Comparison of ENCODE assay signal across 11 cellular contexts in genomic region chr21:33360281-33360680, GRCh38. TPM values are rescaled to one million over a fixed set of nuclear protein-coding genes. Genes with fewer than 3 reads are reported as not detected.
DNase-seq lines count a peak whose midpoint lies in the region; ATAC-seq and TF ChIP-seq lines count a peak whose summit lies in the region.
"Had no signal": no experiment of that assay in that cellular context is flagged by ENCODE, and none has a peak within 500 bp of the region (broad histone marks: within the 10 kb centered on the region; RNA-seq: fewer than 3 reads in every experiment).

No MANE protein-coding gene starts in this region.

- no peaks in the 10 kb centered on the region for H3K79me2 ChIP-seq in mesendoderm (ENCODE audit: control insufficient read depth, insufficient read depth, low read length)

- peaks cover 14% of the 10 kb centered on the region for H3K36me3 Mint-ChIP-seq in Caco-2 (ENCODE audit: insufficient read depth, unreplicated experiment)
- no peaks in the 10 kb centered on the region for H3K36me3 Mint-ChIP-seq in T-helper 17 cell (ENCODE audit: low read depth)
- peaks cover 8 to 20% of the 10 kb centered on the region in 2 donors for H3K36me3 Mint-ChIP-seq in stimulated activated naive B cell treated with anti-CD40 and anti-IgM and Interleukin-4, amounts not matched to agents 10 μg/mL and 1 μg/mL and 100 μg/mL, for 72 hours

- peak overlapping the region; percentile 68 for H3K4me3 Mint-ChIP-seq in Caco-2 (ENCODE audit: unreplicated experiment)
- no peak overlapping the region for H3K4me3 Mint-ChIP-seq in T-helper 17 cell
- no peak overlapping the region for H3K4me3 Mint-ChIP-seq in stimulated activated naive B cell treated with anti-CD40 and anti-IgM and Interleukin-4, amounts not matched to agents 10 μg/mL and 1 μg/mL and 100 μg/mL, for 72 hours

- no peak overlapping the region for H3K4me3 ChIP-seq in Caco-2 (ENCODE audit: low read depth, low read length)
- H3K4me3 ChIP-seq in mesendoderm (ENCODE audit: low read length): no peak overlapping the region

- CTCF ChIA-PET in Caco-2 (lab: Charles Lee): interaction anchor here (0.6 to 2.8 kb wide), 6 partner anchors 17 to 163 kb away, joined by 3 to 41 read pairs (median 16); partner anchors contain the start of gene IFNAR1

- WGBS in mesendoderm (ENCODE audit: extremely low coverage, insufficient coverage, low lambda C conversion rate): no CpG with 5 or more reads among the region's 6 CpGs

- no peak overlapping the region for H3K4me2 ChIP-seq in mesendoderm (ENCODE audit: low read length)

- no peak overlapping the region for H2BK15ac ChIP-seq in mesendoderm (replicated peaks; ENCODE audit: low read depth)

- H3K4ac ChIP-seq in mesendoderm (ENCODE audit: low read depth, low read length): no peak overlapping the region

- intact Hi-C loops in Caco-2 (cut with micrococcal nuclease; ENCODE audit: unreplicated experiment): loop anchor here (2.0 kb wide), 2 partner anchors 15 to 45 kb away; no protein-coding TSS in a partner anchor

- H2BK5ac ChIP-seq in mesendoderm (ENCODE audit: low read length): no peak overlapping the region

- H3K4me1 ChIP-seq in Caco-2 (peaks cover 18% of the 10 kb centered on the region), mesendoderm (ENCODE audit: control insufficient read depth, low read depth, low read length) (no peaks in the 10 kb centered on the region)

- no peak overlapping the region for H4K8ac ChIP-seq in mesendoderm (ENCODE audit: low read depth, low read length)

- no peak for ATAC-seq in T-helper 17 cell
- ATAC-seq in stimulated activated naive B cell treated with anti-CD40 and anti-IgM and Interleukin-4, amounts not matched to agents 10 μg/mL and 1 μg/mL and 100 μg/mL, for 72 hours (replicated peaks): no peak

- H3K27ac Mint-ChIP-seq in Caco-2 (ENCODE audit: unreplicated experiment) (peak overlapping the region; percentile 79), T-helper 17 cell (peak overlapping the region; percentile 29)
- peak overlapping the region; percentile 42 for H3K27ac Mint-ChIP-seq in stimulated activated naive B cell treated with anti-CD40 and anti-IgM and Interleukin-4, amounts not matched to agents 10 μg/mL and 1 μg/mL and 100 μg/mL, for 72 hours

- H3K4me1 Mint-ChIP-seq in Caco-2 (ENCODE audit: low read depth, unreplicated experiment) (peaks cover 14% of the 10 kb centered on the region), T-helper 17 cell (peaks cover 16% of the 10 kb centered on the region)
- peaks cover 30 to 42% of the 10 kb centered on the region in 2 donors for H3K4me1 Mint-ChIP-seq in stimulated activated naive B cell treated with anti-CD40 and anti-IgM and Interleukin-4, amounts not matched to agents 10 μg/mL and 1 μg/mL and 100 μg/mL, for 72 hours

- no peak overlapping the region for H2AK5ac ChIP-seq in mesendoderm (ENCODE audit: low read length)

- H4K5ac ChIP-seq in mesendoderm (ENCODE audit: low read length): no peak overlapping the region

- peaks cover 9% of the 10 kb centered on the region for H3K9me3 Mint-ChIP-seq in Caco-2 (ENCODE audit: unreplicated experiment)
- no peaks in the 10 kb centered on the region for H3K9me3 Mint-ChIP-seq in stimulated activated naive B cell treated with anti-CD40 and anti-IgM and Interleukin-4, amounts not matched to agents 10 μg/mL and 1 μg/mL and 100 μg/mL, for 72 hours
- H3K9me3 Mint-ChIP-seq: activated CD8-positive, alpha-beta T cell treated with anti-CD3 and anti-CD28 coated beads for 36 hours had no signal

- no peaks in the 10 kb centered on the region for H3K27me3 Mint-ChIP-seq in Caco-2 (ENCODE audit: insufficient read depth, unreplicated experiment)
- no peaks in the 10 kb centered on the region for H3K27me3 Mint-ChIP-seq in T-helper 17 cell
- H3K27me3 Mint-ChIP-seq in stimulated activated naive B cell treated with anti-CD40 and anti-IgM and Interleukin-4, amounts not matched to agents 10 μg/mL and 1 μg/mL and 100 μg/mL, for 72 hours: no peaks in the 10 kb centered on the region
- H3K27me3 Mint-ChIP-seq: activated CD8-positive, alpha-beta T cell treated with anti-CD3 and anti-CD28 coated beads for 36 hours had no signal

- H2BK120ac ChIP-seq in mesendoderm (ENCODE audit: low read depth, low read length): no peak overlapping the region

- no peak for DNase-seq in Caco-2
- no peak for DNase-seq in T-helper 17 cell
- DNase-seq in fibroblast of the conjunctiva (ENCODE audit: low read depth): peak; percentile 36
- no peak for DNase-seq in stimulated activated naive B cell treated with anti-CD40 and anti-IgM and Interleukin-4, amounts not matched to agents 10 μg/mL and 1 μg/mL and 100 μg/mL, for 72 hours
- DNase-seq in mesendoderm: no peak
- no peak for DNase-seq in stimulated activated CD4-positive, alpha-beta T cell treated with anti-CD3 and anti-CD28 coated beads, Interleukin-2, amount 100 ng/mL, for 24 hours
- DNase-seq in activated naive CD4-positive, alpha-beta T cell treated with anti-CD3 and anti-CD28 coated beads, Interleukin-2, amount 50 U/mL, for 16 hours: no peak
- DNase-seq in activated CD4-positive, alpha-beta T cell treated with anti-CD3 and anti-CD28 coated beads, Interleukin-2, amount 50 U/mL, for 4 hours: no peak

- POLR2A ChIA-PET in Caco-2 (lab: Charles Lee): interaction anchor here (1.6 kb wide), 1 partner anchor 35 kb away, joined by 9 read pairs; the partner anchor contains the start of gene IFNAR1

- H3K79me1 ChIP-seq in mesendoderm (ENCODE audit: low read length): no peaks in the 10 kb centered on the region

- no peak overlapping the region for H3K27ac ChIP-seq in mesendoderm (ENCODE audit: low read depth, low read length)
- H3K27ac ChIP-seq: KMS-11 had no signal

- no peaks in the 10 kb centered on the region; the same call in 1 of the 2 replicates for H3K36me3 ChIP-seq in Caco-2 (ENCODE audit: control insufficient read depth, insufficient read depth, low read length)
- H3K36me3 ChIP-seq in mesendoderm (ENCODE audit: control insufficient read depth, insufficient read depth, low read length): peaks cover 2% of the 10 kb centered on the region

- H3K18ac ChIP-seq in mesendoderm (ENCODE audit: low read length): no peak overlapping the region

- no TSS peak for BruUV-seq in Caco-2 (replicated peaks; lab: Mats Ljungman, UMichigan)

- no peak for TF ChIP-seq CTCF in Caco-2 (IDR thresholded peaks at IDR 0.05; ENCODE audit: insufficient read depth in 1 of 2, low read depth in 1 of 2, low read length in 1 of 2, severe bottlenecking in 1 of 2, unreplicated experiment in 1 of 2)

- H3K9me3 ChIP-seq in Caco-2 (no peaks in the 10 kb centered on the region), T-helper 17 cell (ENCODE audit: control insufficient read depth, low read length, poor library complexity, severe bottlenecking) (no peaks in the 10 kb centered on the region)
- H3K9me3 ChIP-seq: adrenal gland had no signal

- no peak overlapping the region for H3K56ac ChIP-seq in mesendoderm (ENCODE audit: low read length)

- H3K9ac ChIP-seq in mesendoderm (ENCODE audit: low read length): no peak overlapping the region
- H3K9ac ChIP-seq: KMS-11 had no signal

- H3K27me3 ChIP-seq in Caco-2 (replicated peaks; ENCODE audit: control insufficient read depth, insufficient read depth, low read length): no peaks in the 10 kb centered on the region
- no peaks in the 10 kb centered on the region for H3K27me3 ChIP-seq in mesendoderm (ENCODE audit: insufficient read depth, low read length, poor library complexity)
- H3K27me3 ChIP-seq: adrenal gland had no signal

- no peak overlapping the region for H3K23ac ChIP-seq in mesendoderm (ENCODE audit: low read length)

RNA-seq across cellular contexts. Expression of gene IFNAR1, which starts 35.5 kb away (rescaled TPM):
- total RNA-seq in Caco-2 (2022) (19.7 and 20.4 TPM in 2 replicates), T-helper 17 cell (10 to 100 TPM; 16.6 to 27.6 TPM)
- 7.9 TPM for polyA plus RNA-seq in mesendoderm (2013, experiment 1 of 2)
- polyA plus RNA-seq in mesendoderm (2013, experiment 2 of 2): 9.4 TPM

RNA-seq across cellular contexts. Expression of gene IFNGR2, which starts 42.9 kb away (rescaled TPM):
- total RNA-seq in Caco-2 (2022) (47.0 and 56.9 TPM in 2 replicates), T-helper 17 cell (10 to 100 TPM; 17.9 to 18.7 TPM)
- polyA plus RNA-seq in mesendoderm (2013, experiment 1 of 2): 26.1 TPM
- polyA plus RNA-seq in mesendoderm (2013, experiment 2 of 2): 27.0 TPM

Comparison
In these comparisons a context has a peak if more than half of its experiments do, and no peak if none do; other contexts are left out.
1. H3K27ac Mint-ChIP-seq: peak in every context shown above with its lines; median percentile 79 in Caco-2; 42 in stimulated activated naive B cell treated with anti-CD40 and anti-IgM and Interleukin-4, amounts not matched to agents 10 μg/mL and 1 μg/mL and 100 μg/mL, for 72 hours; 29 in T-helper 17 cell.